ENCODE assay signal across 15 cellular contexts in the genomic region with DNA sequence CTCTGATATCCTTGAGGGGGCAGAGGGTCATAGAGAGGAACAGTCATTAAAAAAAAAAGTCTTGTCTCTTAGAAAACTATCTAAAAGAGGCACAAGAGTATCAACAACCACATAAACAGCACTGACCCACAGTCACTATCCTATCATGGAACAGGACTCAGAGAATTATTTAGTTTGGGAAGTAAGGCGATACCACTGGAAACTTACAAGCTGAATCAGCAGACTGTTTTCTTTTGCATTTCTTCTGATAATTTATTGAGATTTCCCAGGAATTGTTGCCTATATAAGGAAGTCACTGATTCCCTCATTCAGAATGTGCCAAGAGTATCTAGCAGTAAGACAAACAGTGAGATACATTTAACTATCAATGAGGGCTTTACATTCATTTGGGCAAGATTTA.
"Had no signal": no experiment of that assay in that cellular context is flagged by ENCODE, and none has a peak within 500 bp of the region (broad histone marks: within the 10 kb centered on the region; RNA-seq: fewer than 3 reads in every experiment).

No MANE protein-coding gene starts in this region.

- H3K4me1 ChIP-seq: heart right ventricle, left lung, thyroid gland, vagina had no signal

- ATAC-seq: heart right ventricle, left lung had no signal

- H3K27ac ChIP-seq: heart right ventricle, left lung, thyroid gland, vagina had no signal

- H3K27me3 ChIP-seq: heart right ventricle, left lung, thyroid gland, vagina had no signal

- H3K4me3 ChIP-seq: heart right ventricle, left lung, thyroid gland, vagina had no signal

- H3K36me3 ChIP-seq: heart right ventricle, left lung, thyroid gland, vagina had no signal

- H3K9me3 ChIP-seq: heart right ventricle, left lung, thyroid gland, vagina had no signal

- DNase-seq: activated CD4-positive, alpha-beta T cell treated with anti-CD3 and anti-CD28 coated beads, Interleukin-2, amount 50 U/mL, for 1 hour; activated CD4-positive, CD25-positive, alpha-beta regulatory T cell; activated naive CD4-positive, alpha-beta T cell treated with anti-CD3 and anti-CD28 coated beads, Interleukin-2, amount 50 U/mL, for 16 hours; activated T-cell treated with anti-CD3 and anti-CD28 coated beads, Interleukin-2, amount 50 U/mL, for 1 hour; endodermal cell; erythroblast; foreskin melanocyte; heart right ventricle; islet precursor cell; left lung; nephron progenitor cell; small intestine; T-helper 2 cell; thyroid gland had no signal
